In genomic region chr7:84589012-84589411, GRCh38 we compare ENCODE assay signal across 25 cellular contexts.
"Had no signal": no experiment of that assay in that cellular context is flagged by ENCODE, and none has a peak within 500 bp of the region (broad histone marks: within the 10 kb centered on the region; RNA-seq: fewer than 3 reads in every experiment).

No MANE protein-coding gene starts in this region.

- H3K27ac Mint-ChIP-seq: activated CD8-positive, alpha-beta T cell treated with anti-CD3 and anti-CD28 coated beads, Interleukin-2, amount 10 ng/mL, durations not matched to agents 7 days and 5 days; activated naive CD8-positive, alpha-beta T cell treated with anti-CD3 and anti-CD28 coated beads, Interleukin-2, amount 50 U/mL, for 24 hours; activated T-helper 1 cell treated with anti-CD3 and anti-CD28 coated beads, Interleukin-12 subunit alpha, Interleukin-12 subunit beta, Interleukin-2, Interleukin-4 antibody, amounts not matched to agents 30 ng/mL and 10 ng/mL and 1 ng/mL, durations not matched to agents 14 hours and 24 hours and 36 hours; memory B cell; nephron; stimulated activated naive CD8-positive, alpha-beta T cell treated with anti-CD3 and anti-CD28 coated beads, Interleukin-15, Interleukin-2, amounts not matched to agents 100 ng/mL and 50 ng/mL, for 24 hours; T-cell; T-helper 2 cell treated with Interferon-gamma antibody and Interleukin-4, amounts not matched to agents 5 μg/mL and 100 μg/mL, for 36 hours had no signal

- H3K27ac ChIP-seq: dorsolateral prefrontal cortex, pancreas, psoas muscle, right atrium auricular region, suprapubic skin, tibial nerve, uterus, WERI-Rb-1 had no signal

- H3K27me3 ChIP-seq: dorsolateral prefrontal cortex, pancreas, right atrium auricular region, suprapubic skin, tibial nerve, uterus had no signal

- ATAC-seq: activated CD8-positive, alpha-beta T cell treated with anti-CD3 and anti-CD28 coated beads, Interleukin-2, amount 10 ng/mL, durations not matched to agents 7 days and 5 days; activated naive CD8-positive, alpha-beta T cell treated with anti-CD3 and anti-CD28 coated beads, Interleukin-2, amount 50 U/mL, for 24 hours; left ventricle myocardium superior; pancreas; psoas muscle; T-cell had no signal

- H3K27me3 Mint-ChIP-seq: activated naive CD8-positive, alpha-beta T cell treated with anti-CD3 and anti-CD28 coated beads, Interleukin-2, amount 50 U/mL, for 24 hours; central memory CD8-positive, alpha-beta T cell; memory B cell; stimulated activated naive CD8-positive, alpha-beta T cell treated with anti-CD3 and anti-CD28 coated beads, Interleukin-15, Interleukin-2, amounts not matched to agents 100 ng/mL and 50 ng/mL, for 24 hours; T-cell had no signal

- H3K4me1 ChIP-seq: pancreas, psoas muscle, right atrium auricular region, suprapubic skin, tibial nerve, uterus had no signal

- H3K4me1 Mint-ChIP-seq: activated naive CD8-positive, alpha-beta T cell treated with anti-CD3 and anti-CD28 coated beads, Interleukin-2, amount 50 U/mL, for 24 hours; central memory CD8-positive, alpha-beta T cell; memory B cell; nephron; T-cell had no signal

- DNase-seq: activated CD4-positive, alpha-beta T cell treated with anti-CD3 and anti-CD28 coated beads for 1 hour; activated CD4-positive, alpha-beta T cell treated with anti-CD3 and anti-CD28 coated beads, Interleukin-2, amount 50 U/mL, for 1 hour; activated CD8-positive, alpha-beta T cell treated with anti-CD3 and anti-CD28 coated beads, Interleukin-2, amount 10 ng/mL, durations not matched to agents 7 days and 5 days; activated gamma-delta T cell; activated naive CD4-positive, alpha-beta T cell treated with anti-CD3 and anti-CD28 coated beads, Interleukin-2, amount 50 U/mL, for 16 hours; activated naive CD8-positive, alpha-beta T cell treated with anti-CD3 and anti-CD28 coated beads, Interleukin-2, amount 50 U/mL, for 24 hours; dorsolateral prefrontal cortex; erythroblast; foreskin melanocyte; left ventricle myocardium superior; psoas muscle; stimulated activated CD4-positive, alpha-beta T cell treated with anti-CD3 and anti-CD28 coated beads, Interleukin-4, amount 100 ng/mL, for 24 hours; T-cell; uterus had no signal

- H3K9me3 Mint-ChIP-seq: activated naive CD8-positive, alpha-beta T cell treated with anti-CD3 and anti-CD28 coated beads, Interleukin-2, amount 50 U/mL, for 24 hours; activated T-helper 1 cell treated with anti-CD3 and anti-CD28 coated beads, Interleukin-12 subunit alpha, Interleukin-12 subunit beta, Interleukin-2, Interleukin-4 antibody, amounts not matched to agents 30 ng/mL and 10 ng/mL and 1 ng/mL, durations not matched to agents 14 hours and 24 hours and 36 hours; stimulated activated naive CD8-positive, alpha-beta T cell treated with anti-CD3 and anti-CD28 coated beads, Interleukin-15, Interleukin-2, amounts not matched to agents 100 ng/mL and 50 ng/mL, for 24 hours had no signal

- H3K4me3 Mint-ChIP-seq: activated CD8-positive, alpha-beta T cell treated with anti-CD3 and anti-CD28 coated beads, Interleukin-2, amount 10 ng/mL, durations not matched to agents 7 days and 5 days; activated naive CD8-positive, alpha-beta T cell treated with anti-CD3 and anti-CD28 coated beads, Interleukin-2, amount 50 U/mL, for 24 hours; activated T-helper 1 cell treated with anti-CD3 and anti-CD28 coated beads, Interleukin-12 subunit alpha, Interleukin-12 subunit beta, Interleukin-2, Interleukin-4 antibody, amounts not matched to agents 30 ng/mL and 10 ng/mL and 1 ng/mL, durations not matched to agents 14 hours and 24 hours and 36 hours; central memory CD8-positive, alpha-beta T cell; memory B cell; nephron; stimulated activated naive CD8-positive, alpha-beta T cell treated with anti-CD3 and anti-CD28 coated beads, Interleukin-15, Interleukin-2, amounts not matched to agents 100 ng/mL and 50 ng/mL, for 24 hours; T-cell; T-helper 2 cell treated with Interferon-gamma antibody and Interleukin-4, amounts not matched to agents 5 μg/mL and 100 μg/mL, for 36 hours had no signal

- H3K36me3 Mint-ChIP-seq: memory B cell, T-cell had no signal
